ENCODE assay signal across 10 cellular contexts in the genomic region with DNA sequence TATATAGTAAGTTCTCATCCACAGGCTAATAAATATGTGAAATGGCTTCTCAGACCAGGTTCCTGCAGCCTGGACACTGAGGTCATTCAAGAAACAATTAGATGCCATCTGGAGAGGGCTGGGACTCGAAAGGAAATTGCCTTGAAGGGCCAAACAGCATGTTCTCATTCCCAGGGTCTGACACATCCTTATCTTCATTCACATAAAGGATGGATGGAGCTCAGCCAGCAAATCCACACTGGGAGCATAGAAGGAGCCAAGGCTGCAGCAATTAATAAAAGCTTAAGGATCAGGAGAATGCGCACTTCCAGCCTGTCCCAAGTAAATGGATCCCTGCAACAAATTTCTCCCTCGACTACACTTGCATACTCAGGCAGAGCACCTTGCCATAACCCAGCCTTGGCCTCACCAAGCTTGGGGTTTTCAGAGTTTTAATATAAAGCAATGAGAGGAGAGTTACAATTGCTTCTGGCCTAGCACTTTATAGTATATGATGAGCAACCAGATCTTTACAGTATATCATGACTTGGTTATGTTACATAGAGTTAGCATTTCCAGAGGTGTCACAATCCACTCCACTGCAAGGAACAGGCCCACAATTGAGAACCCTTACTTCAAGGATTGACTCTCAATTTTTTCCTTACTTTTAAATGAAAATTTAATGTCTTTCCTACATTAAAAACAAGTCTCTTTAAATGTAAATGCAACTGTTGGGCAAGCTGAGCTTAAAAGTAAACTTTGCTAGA. TPM values are rescaled to one million over a fixed set of nuclear protein-coding genes. Genes with fewer than 3 reads are reported as not detected.
DNase-seq lines count a peak whose midpoint lies in the region; ATAC-seq and TF ChIP-seq lines count a peak whose summit lies in the region.
"Had no signal": no experiment of that assay in that cellular context is flagged by ENCODE, and none has a peak within 500 bp of the region (broad histone marks: within the 10 kb centered on the region; RNA-seq: fewer than 3 reads in every experiment).

No MANE protein-coding gene starts in this region.

- no peaks in the 10 kb centered on the region for H3K36me3 Mint-ChIP-seq in CD4-positive, alpha-beta memory T cell

- 31% methylated on average over 3 of the region's 3 CpGs for WGBS in smooth muscle cell (ENCODE audit: low lambda C conversion rate)
- WGBS in stomach, 5 donors, result 48 to 76% (median 65%) methylated on average over 3 of the region's 3 CpGs

- TF ChIP-seq POLR2A in stomach (IDR thresholded peaks at IDR 0.05), result no peak

- no peaks in the 10 kb centered on the region for H3K9me3 Mint-ChIP-seq in CD4-positive, alpha-beta memory T cell
- H3K9me3 Mint-ChIP-seq: central memory CD8-positive, alpha-beta T cell had no signal

- no peak overlapping the region for H3K27ac Mint-ChIP-seq in CD4-positive, alpha-beta memory T cell
- H3K27ac Mint-ChIP-seq: activated CD8-positive, alpha-beta T cell treated with anti-CD3 and anti-CD28 coated beads, Interleukin-2, amount 10 ng/mL, durations not matched to agents 7 days and 5 days had no signal

- no peak for TF ChIP-seq CTCF in WERI-Rb-1 (IDR thresholded peaks at IDR 0.05; ENCODE audit: low read depth, low read length)
- no peak for TF ChIP-seq CTCF in smooth muscle cell (IDR thresholded peaks at IDR 0.05; ENCODE audit: borderline replicate concordance, insufficient read depth, poor library complexity, severe bottlenecking)
- no peak for TF ChIP-seq CTCF in stomach (IDR thresholded peaks at IDR 0.05)

- H3K27me3 Mint-ChIP-seq in CD4-positive, alpha-beta memory T cell, result no peaks in the 10 kb centered on the region
- H3K27me3 Mint-ChIP-seq: central memory CD8-positive, alpha-beta T cell had no signal

- H3K4me3 Mint-ChIP-seq in CD4-positive, alpha-beta memory T cell, result no peak overlapping the region
- H3K4me3 Mint-ChIP-seq: activated CD8-positive, alpha-beta T cell treated with anti-CD3 and anti-CD28 coated beads, Interleukin-2, amount 10 ng/mL, durations not matched to agents 7 days and 5 days; central memory CD8-positive, alpha-beta T cell had no signal

- H3K4me3 ChIP-seq in WERI-Rb-1 (ENCODE audit: low read depth, low read length), result no peak overlapping the region
- no peak overlapping the region for H3K4me3 ChIP-seq in smooth muscle cell
- no peak overlapping the region for H3K4me3 ChIP-seq in stomach
- no peak overlapping the region for H3K4me3 ChIP-seq in CD4-positive, alpha-beta memory T cell (ENCODE audit: low read length in 2 of 2)

- CTCF ChIA-PET in CD4-positive, alpha-beta memory T cell (lab: Charles Lee; ENCODE audit: partially characterized antibody), result interaction anchor here (0.7 to 1.7 kb wide), 12 partner anchors 8 to 400 kb away, joined by 3 to 6 read pairs (median 3); no protein-coding TSS in a partner anchor

- ATAC-seq in Right ventricle myocardium superior (ENCODE audit: poor library complexity) (peak; percentile 55), GM19463 (IDR thresholded peaks at IDR 0.05; ENCODE audit: unreplicated experiment) (no peak)
- ATAC-seq: activated CD8-positive, alpha-beta T cell treated with anti-CD3 and anti-CD28 coated beads, Interleukin-2, amount 10 ng/mL, durations not matched to agents 7 days and 5 days had no signal

- intact Hi-C loops in Right ventricle myocardium superior (cut with DNase I), result loop anchor here (5.0 to 10.0 kb wide), 2 partner anchors 183 to 219 kb away; no protein-coding TSS in a partner anchor
- intact Hi-C loops in stomach (cut with DNase I; ENCODE audit: low total_unique reads), result no loop called here
- intact Hi-C loops in CD4-positive, alpha-beta memory T cell (cut with micrococcal nuclease), result loop anchor here (5.0 to 10.0 kb wide), 2 partner anchors 321 to 548 kb away; a partner anchor contains a TSS

- peak; percentile 91 for DNase-seq in HT1080 (ENCODE audit: low read depth)
- peak; percentile 15 for DNase-seq in WERI-Rb-1
- DNase-seq in Right ventricle myocardium superior, result peak; percentile 56
- DNase-seq in smooth muscle cell (lab: John Stamatoyannopoulos, UW; ENCODE audit: unreplicated experiment), result no peak
- no peak for DNase-seq in stomach
- no peak for DNase-seq in CD4-positive, alpha-beta memory T cell
- no peak for DNase-seq in activated T-cell treated with anti-CD3 and anti-CD28 coated beads, Interleukin-2, amount 50 U/mL, for 1 hour
- DNase-seq: activated CD8-positive, alpha-beta T cell treated with anti-CD3 and anti-CD28 coated beads, Interleukin-2, amount 10 ng/mL, durations not matched to agents 7 days and 5 days had no signal

- H3K9me3 ChIP-seq in WERI-Rb-1 (ENCODE audit: severe bottlenecking), result no peaks in the 10 kb centered on the region
- H3K9me3 ChIP-seq in smooth muscle cell (replicated peaks; ENCODE audit: low read depth), result no peaks in the 10 kb centered on the region
- H3K9me3 ChIP-seq in stomach, result no peaks in the 10 kb centered on the region
- H3K9me3 ChIP-seq in CD4-positive, alpha-beta memory T cell (ENCODE audit: control insufficient read depth in 1 of 2, low read length in 2 of 2), result no peaks in the 10 kb centered on the region

- H3K4me2 ChIP-seq in smooth muscle cell, result peak overlapping the region; percentile 27

- H3K9ac ChIP-seq in smooth muscle cell (ENCODE audit: low read depth), result no peak overlapping the region

- peaks cover 26% of the 10 kb centered on the region for H3F3A ChIP-seq in smooth muscle cell (ENCODE audit: low read depth)

- H3K4me1 ChIP-seq in smooth muscle cell (ENCODE audit: low read depth), result peaks cover 3% of the 10 kb centered on the region
- H3K4me1 ChIP-seq in stomach, result peaks cover 5 to 58% (median 25%) of the 10 kb centered on the region in 4 donors
- no peaks in the 10 kb centered on the region for H3K4me1 ChIP-seq in CD4-positive, alpha-beta memory T cell (ENCODE audit: insufficient read depth, low read length)

- peaks cover 75% of the 10 kb centered on the region for H3K79me2 ChIP-seq in smooth muscle cell (ENCODE audit: low read depth)

- peaks cover 91% of the 10 kb centered on the region for H4K20me1 ChIP-seq in smooth muscle cell (ENCODE audit: low read depth)

- no peak overlapping the region for H2AFZ ChIP-seq in smooth muscle cell (ENCODE audit: low read depth)

- H3K36me3 ChIP-seq in WERI-Rb-1 (no peaks in the 10 kb centered on the region), smooth muscle cell (ENCODE audit: low read depth) (no peaks in the 10 kb centered on the region), stomach (no peaks in the 10 kb centered on the region)
- H3K36me3 ChIP-seq in CD4-positive, alpha-beta memory T cell (ENCODE audit: insufficient read depth, low read length), result no peaks in the 10 kb centered on the region

- H3K4me1 Mint-ChIP-seq in CD4-positive, alpha-beta memory T cell, result no peaks in the 10 kb centered on the region
- H3K4me1 Mint-ChIP-seq: central memory CD8-positive, alpha-beta T cell had no signal

- H3K27me3 ChIP-seq in WERI-Rb-1 (ENCODE audit: insufficient read depth, low read depth, severe bottlenecking) (no peaks in the 10 kb centered on the region), smooth muscle cell (ENCODE audit: low read depth) (no peaks in the 10 kb centered on the region), stomach (no peaks in the 10 kb centered on the region)
- no peaks in the 10 kb centered on the region for H3K27me3 ChIP-seq in CD4-positive, alpha-beta memory T cell (ENCODE audit: insufficient read depth, low read length)

- TF ChIP-seq EP300 in stomach (IDR thresholded peaks at IDR 0.05), result no peak

- H3K27ac ChIP-seq in WERI-Rb-1 (no peak overlapping the region), smooth muscle cell (ENCODE audit: low read depth) (peak overlapping the region; percentile 34), stomach (no peak overlapping the region)
- no peak overlapping the region for H3K27ac ChIP-seq in CD4-positive, alpha-beta memory T cell (ENCODE audit: low read depth, low read length)

- POLR2A ChIA-PET in CD4-positive, alpha-beta memory T cell (lab: Charles Lee; ENCODE audit: partially characterized antibody), result interaction anchor here (2.3 kb wide), 1 partner anchor 220 kb away, joined by 6 read pairs; no protein-coding TSS in a partner anchor

RNA-seq across cellular contexts. Expression of a gene that starts 55.9 kb away (rescaled TPM):
- total RNA-seq in HT1080 (2014; rRNA removed; shearing (Covaris generic)), result 156 and 163 TPM in 2 replicates
- polyA plus RNA-seq in HT1080 (2015; cell fraction: cytosol; rRNA removed), result 97.9 and 102 TPM in 2 replicates
- 110 TPM in 2 replicates for polyA plus RNA-seq in HT1080 (2015; cell fraction: nucleus; rRNA removed)
- 18.5 TPM for total RNA-seq in Right ventricle myocardium superior
- total RNA-seq in smooth muscle cell, result 24.9 and 25.6 TPM in 2 replicates
- polyA plus RNA-seq in smooth muscle cell, result 21.4 and 26.7 TPM in 2 replicates
- total RNA-seq in stomach, result 10 to 100 TPM; 10.1 to 28.0 (median 20.6) TPM
- polyA plus RNA-seq in stomach, result 10 to 100 TPM in 1 of 3 donors, 1 to 10 TPM in 2; 5.6 to 25.8 (median 8.3) TPM
- total RNA-seq in CD4-positive, alpha-beta memory T cell, result 1 to 10 TPM; 1.0 to 1.2 TPM
- under 1 TPM; 0.39 to 0.49 TPM for polyA plus RNA-seq in CD4-positive, alpha-beta memory T cell

Comparison
In these comparisons a context has a peak if more than half of its experiments do, and no peak if none do; other contexts are left out.
1. DNase-seq: peak in HT1080 (single experiment), WERI-Rb-1 (single experiment) and Right ventricle myocardium superior (single experiment); none in smooth muscle cell (single experiment), stomach (single experiment), CD4-positive, alpha-beta memory T cell (0 of 5) and activated T-cell treated with anti-CD3 and anti-CD28 coated beads, Interleukin-2, amount 50 U/mL, for 1 hour (single experiment).